In the genomic region with DNA sequence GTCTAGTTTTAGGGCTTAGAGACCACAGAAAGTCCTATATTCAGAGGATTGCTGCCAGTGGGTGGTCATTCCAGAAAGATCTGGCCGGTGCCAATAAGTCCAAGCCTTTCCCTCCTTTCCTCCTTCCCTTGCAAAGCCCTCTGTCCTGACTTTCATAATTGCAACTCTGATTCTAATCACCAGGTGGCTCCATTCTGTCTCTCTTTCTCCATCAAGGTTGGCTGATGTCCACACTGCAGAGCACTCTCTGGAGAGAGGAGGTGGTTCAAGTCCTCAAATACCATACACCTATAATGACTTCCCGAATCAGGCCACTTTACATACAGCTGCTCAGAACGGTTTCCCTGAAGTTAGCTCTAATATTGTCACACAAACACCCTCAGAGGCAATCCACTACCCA, we compare ENCODE assay signal across 8 cellular contexts. TPM values are rescaled to one million over a fixed set of nuclear protein-coding genes. Genes with fewer than 3 reads are reported as not detected.
A peak's percentile ranks its signal among the peaks of the same experiment; 100 is the strongest.
DNase-seq lines count a peak whose midpoint lies in the region; ATAC-seq, FAIRE-seq and TF ChIP-seq lines count a peak whose summit lies in the region.

No MANE protein-coding gene starts in this region.

- H2AFZ ChIP-seq in Karpas-422 (ENCODE audit: low read length) (no peak overlapping the region), SK-N-SH (ENCODE audit: low read depth) (no peak overlapping the region), HepG2 (ENCODE audit: low read length) (no peak overlapping the region)

- peak; percentile 62 for TF ChIP-seq RAD21 in SK-N-SH (IDR thresholded peaks at IDR 0.05; ENCODE audit: low read length)
- no peak for TF ChIP-seq RAD21 in HepG2 (CRISPR knock-in tag; IDR thresholded peaks at IDR 0.05)

- WGBS in SK-N-SH (ENCODE audit: low lambda C conversion rate) = 21% methylated on average over 3 of the region's 3 CpGs
- 4% methylated on average over 3 of the region's 3 CpGs for WGBS in HepG2 (ENCODE audit: low lambda C conversion rate)

- H3K4me3 Mint-ChIP-seq in immature natural killer cell (no peak overlapping the region), mesothelial cell of epicardium (no peak overlapping the region)

- FAIRE-seq in G401.6 (lab: Jason Lieb, UNC) = peak; percentile 54
- FAIRE-seq in HepG2 (lab: Jason Lieb, UNC) = peak; percentile 76

- H3K79me2 ChIP-seq in Karpas-422 (ENCODE audit: low read length) (no peaks in the 10 kb centered on the region), SK-N-SH (ENCODE audit: insufficient read depth) (no peaks in the 10 kb centered on the region), HepG2 (ENCODE audit: insufficient read depth, low read length) (no peaks in the 10 kb centered on the region)

- no peaks in the 10 kb centered on the region for H3K4me1 Mint-ChIP-seq in immature natural killer cell
- no peaks in the 10 kb centered on the region for H3K4me1 Mint-ChIP-seq in mesothelial cell of epicardium

- TF ChIP-seq EP300 in SK-N-SH (IDR thresholded peaks at IDR 0.05; ENCODE audit: borderline replicate concordance in 1 of 2, low read depth in 1 of 2, low read length in 1 of 2) = no peak
- no peak for TF ChIP-seq EP300 in HepG2 (IDR thresholded peaks at IDR 0.05; ENCODE audit: low read depth in 2 of 2, low read length in 2 of 2)
- TF ChIP-seq EP300 in HepG2 (CRISPR knock-in tag; IDR thresholded peaks at IDR 0.05; ENCODE audit: borderline replicate concordance) = no peak

- DNase-seq in Karpas-422 = peak; percentile 63
- DNase-seq in SK-N-SH = peak; percentile 38
- peak; percentile 10 for DNase-seq in HepG2 (ENCODE audit: low spot score)
- DNase-seq in immature natural killer cell = no peak
- DNase-seq in stimulated activated CD4-positive, alpha-beta T cell treated with anti-CD3 and anti-CD28 coated beads, Interleukin-15, amount 100 ng/mL, for 24 hours = no peak
- DNase-seq in mesothelial cell of epicardium (ENCODE audit: low spot score in 2 of 2, unreplicated experiment in 2 of 2) = no peak

- H3K27me3 ChIP-seq in Karpas-422 (ENCODE audit: low read length) (no peaks in the 10 kb centered on the region), SK-N-SH (ENCODE audit: insufficient read depth) (no peaks in the 10 kb centered on the region; the same call in 1 of the 2 replicates), HepG2 (ENCODE audit: control insufficient read depth in 1 of 2, insufficient read depth in 2 of 2, low read length in 2 of 2) (no peaks in the 10 kb centered on the region)

- H3K9me3 Mint-ChIP-seq in immature natural killer cell (no peaks in the 10 kb centered on the region), mesothelial cell of epicardium (peaks cover 31% of the 10 kb centered on the region)

- H3K4me2 ChIP-seq in Karpas-422 (ENCODE audit: low read depth, low read length, poor library complexity, severe bottlenecking) (no peak overlapping the region), SK-N-SH (no peak overlapping the region), HepG2 (ENCODE audit: low read depth, low read length) (no peak overlapping the region)

- 0 out of 2 replicates have a peak, but pooled peaks cover 2% of the 10 kb centered on the region for H3K4me1 ChIP-seq in Karpas-422 (ENCODE audit: low read length)
- H3K4me1 ChIP-seq in SK-N-SH (ENCODE audit: control insufficient read depth in 1 of 2, insufficient read depth in 2 of 2, low read depth in 1 of 2, low read length in 1 of 2) = no peaks in the 10 kb centered on the region
- no peaks in the 10 kb centered on the region for H3K4me1 ChIP-seq in HepG2 (ENCODE audit: insufficient read depth, low read length)

- no TSS peak for BruUV-seq in HepG2 (replicated peaks; lab: Mats Ljungman, UMichigan)

- CTCF ChIA-PET in SK-N-SH (lab: Yijun Ruan, JAX) (interaction anchor here (0.7 to 1.3 kb wide), 6 partner anchors 15 to 155 kb away, joined by 3 read pairs; a partner anchor contains a TSS), HepG2 (lab: Yijun Ruan, JAX; ENCODE audit: low intra/inter-chr PET ratio, low total read pairs) (interaction anchor here (0.6 kb wide), 1 partner anchor 1714 kb away, joined by 3 read pairs; no protein-coding TSS in a partner anchor)

- no peaks in the 10 kb centered on the region for H3K36me3 ChIP-seq in Karpas-422 (ENCODE audit: insufficient read depth, low read length)
- H3K36me3 ChIP-seq in SK-N-SH (replicated peaks in 1 of 2; ENCODE audit: control insufficient read depth in 1 of 2, insufficient read depth in 2 of 2, low read length in 1 of 2) = no peaks in the 10 kb centered on the region
- H3K36me3 ChIP-seq in HepG2 (replicated peaks in 1 of 2; ENCODE audit: control insufficient read depth in 1 of 2, insufficient read depth in 2 of 2, low read length in 2 of 2) = no peaks in the 10 kb centered on the region

- H3K36me3 Mint-ChIP-seq in immature natural killer cell (peaks cover 0 to 11% (median 2%) of the 10 kb centered on the region in 3 donors), mesothelial cell of epicardium (peaks cover 26% of the 10 kb centered on the region)

- H3K27me3 Mint-ChIP-seq in immature natural killer cell (ENCODE audit: low read depth in 3 of 3) = peaks cover 0 to 2% (median 0%) of the 10 kb centered on the region in 3 donors
- H3K27me3 Mint-ChIP-seq in mesothelial cell of epicardium (ENCODE audit: low read depth) = no peaks in the 10 kb centered on the region

- H3K9me3 ChIP-seq in Karpas-422 (ENCODE audit: low read length) (no peaks in the 10 kb centered on the region), SK-N-SH (no peaks in the 10 kb centered on the region), HepG2 (ENCODE audit: low read length) (no peaks in the 10 kb centered on the region)

- H3K4me3 ChIP-seq in Karpas-422 (ENCODE audit: low read length) (no peak overlapping the region), SK-N-SH (ENCODE audit: low read depth in 2 of 2, low read length in 1 of 2) (no peak overlapping the region), HepG2 (replicated peaks in 1 of 3; ENCODE audit: insufficient read depth in 1 of 3, low read depth in 2 of 3, low read length in 3 of 3) (no peak overlapping the region)

- peak; percentile 80 for ATAC-seq in HepG2
- ATAC-seq in GM19452 (IDR thresholded peaks at IDR 0.05; ENCODE audit: unreplicated experiment) = no peak

- POLR2A ChIA-PET in SK-N-SH (lab: Yijun Ruan, JAX) (no interaction called here), HepG2 (lab: Yijun Ruan, JAX) (no interaction called here)

- intact Hi-C loops in HepG2 (cut with micrococcal nuclease; ENCODE audit: unreplicated experiment) = no loop called here

- H3F3A ChIP-seq in SK-N-SH (replicated peaks; ENCODE audit: insufficient read depth) = no peaks in the 10 kb centered on the region

- no peak overlapping the region for H3K27ac Mint-ChIP-seq in immature natural killer cell
- no peak overlapping the region for H3K27ac Mint-ChIP-seq in mesothelial cell of epicardium

- TF ChIP-seq POLR2A in HepG2 (IDR thresholded peaks at IDR 0.05; ENCODE audit: insufficient read depth in 1 of 2, low read depth in 2 of 2, low read length in 2 of 2) = no peak

- H4K20me1 ChIP-seq in Karpas-422 (ENCODE audit: insufficient read depth, low read depth, low read length) (no peaks in the 10 kb centered on the region), SK-N-SH (ENCODE audit: insufficient read depth) (no peaks in the 10 kb centered on the region), HepG2 (ENCODE audit: insufficient read depth, low read length) (no peaks in the 10 kb centered on the region)

- in situ Hi-C loops in HepG2 (cut with HindIII; ENCODE audit: extremely low pct_ligation_motif_present, low pct_unique_long_range_greater_than_20kb) = no loop called here

- H3K27ac ChIP-seq in Karpas-422 (ENCODE audit: low read length) = no peak overlapping the region
- no peak overlapping the region for H3K27ac ChIP-seq in SK-N-SH (ENCODE audit: low read depth in 2 of 2, low read length in 1 of 2)
- no peak overlapping the region for H3K27ac ChIP-seq in HepG2 (ENCODE audit: extremely low read length, insufficient read depth, low read length)

- H3K9me2 ChIP-seq in Karpas-422 (replicated peaks; ENCODE audit: insufficient read depth, low read length) (no peaks in the 10 kb centered on the region), SK-N-SH (no peaks in the 10 kb centered on the region)

- peak; percentile 53 for TF ChIP-seq CTCF in SK-N-SH (IDR thresholded peaks at IDR 0.05)
- TF ChIP-seq CTCF in HepG2 (CRISPR knock-in tag; IDR thresholded peaks at IDR 0.05) = peak; percentile 46
- TF ChIP-seq CTCF in mesothelial cell of epicardium (IDR thresholded peaks at IDR 0.05; ENCODE audit: unreplicated experiment) = no peak

- H3K9ac ChIP-seq in Karpas-422 (ENCODE audit: low read length) = no peak overlapping the region
- H3K9ac ChIP-seq in SK-N-SH = no peak overlapping the region
- H3K9ac ChIP-seq in HepG2 (ENCODE audit: insufficient read depth, low read depth, low read length) = no peak overlapping the region

RNA-seq across cellular contexts. Expression of a gene that starts 22.4 kb away (rescaled TPM):
- total RNA-seq in Karpas-422 (2014; rRNA removed; shearing (Covaris generic); ENCODE audit: low replicate concordance) = 0.94 and 5.9 TPM in 2 replicates
- polyA plus RNA-seq in SK-N-SH (2012; rRNA removed) (3.7 and 3.8 TPM in 2 replicates), HepG2 (2011; rRNA removed) (not detected in 2 replicates), immature natural killer cell (1 to 10 TPM in 2 of 3 donors, under 1 TPM in 1; 0.50 to 2.9 (median 1.2) TPM)
- 2.4 and 2.7 TPM in 2 replicates for polyA plus RNA-seq in SK-N-SH (2012; cell fraction: cytosol; rRNA removed)
- 11.3 and 17.8 TPM in 2 replicates for polyA plus RNA-seq in SK-N-SH (2012; cell fraction: nucleus; rRNA removed)
- total RNA-seq in HepG2 (2016; rRNA removed; fragmentation: Illumina TruSeq; extraction: Trizol) (not detected in 2 replicates), mesothelial cell of epicardium (29.0 to 30.8 TPM (median 29.4 TPM) in 3 replicates)
- total RNA-seq in HepG2 (2016; cell fraction: cytosol; rRNA removed; fragmentation: Illumina TruSeq; extraction: Trizol; ENCODE audit: low read depth) = not detected in 2 replicates
- total RNA-seq in HepG2 (2016; cell fraction: insoluble cytoplasmic fraction; rRNA removed; fragmentation: Illumina TruSeq; extraction: Trizol) = not detected in 2 replicates
- total RNA-seq in HepG2 (2016; cell fraction: membrane; rRNA removed; fragmentation: Illumina TruSeq; extraction: Trizol) = not detected in 2 replicates
- not detected in 2 replicates for total RNA-seq in HepG2 (2016; cell fraction: nucleus; rRNA removed; fragmentation: Illumina TruSeq; extraction: Trizol)
- not detected in 2 replicates for polyA plus RNA-seq in HepG2 (2011; cell fraction: cytosol; rRNA removed)
- not detected in 2 replicates for polyA plus RNA-seq in HepG2 (2011; cell fraction: nucleus; rRNA removed)
- not detected in 2 replicates for polyA plus RNA-seq in HepG2 (2012)
- polyA plus RNA-seq in HepG2 (2016; cell fraction: cytosol; fragmentation: Illumina TruSeq; extraction: Trizol; ENCODE audit: low read depth) = not detected in 2 replicates
- polyA plus RNA-seq in HepG2 (2016; cell fraction: insoluble cytoplasmic fraction; fragmentation: Illumina TruSeq; extraction: Trizol; ENCODE audit: low read depth) = not detected in 2 replicates
- not detected in 2 replicates for polyA plus RNA-seq in HepG2 (2016; cell fraction: membrane; fragmentation: Illumina TruSeq; extraction: Trizol; ENCODE audit: low read depth)
- polyA plus RNA-seq in HepG2 (2016; cell fraction: nucleus; fragmentation: Illumina TruSeq; extraction: Trizol; ENCODE audit: insufficient read depth, low read depth) = not detected in 2 replicates
- not detected in 2 replicates for polyA minus RNA-seq in HepG2 (2011; rRNA and poly(A)+ RNA removed; ENCODE audit: low replicate concordance)
- polyA minus RNA-seq in HepG2 (2011; cell fraction: cytosol; rRNA and poly(A)+ RNA removed) = not detected in 2 replicates
- not detected in 2 replicates for polyA minus RNA-seq in HepG2 (2011; cell fraction: nucleus; rRNA and poly(A)+ RNA removed)

RNA-seq across cellular contexts. Expression of a gene that starts 54.9 kb away (rescaled TPM):
- 34.8 and 55.4 TPM in 2 replicates for total RNA-seq in Karpas-422 (2014; rRNA removed; shearing (Covaris generic); ENCODE audit: low replicate concordance)
- polyA plus RNA-seq in SK-N-SH (2012; rRNA removed) = 32.5 and 44.9 TPM in 2 replicates
- 56.7 and 75.5 TPM in 2 replicates for polyA plus RNA-seq in SK-N-SH (2012; cell fraction: cytosol; rRNA removed)
- 10.4 and 21.6 TPM in 2 replicates for polyA plus RNA-seq in SK-N-SH (2012; cell fraction: nucleus; rRNA removed)
- total RNA-seq in HepG2 (2016; rRNA removed; fragmentation: Illumina TruSeq; extraction: Trizol) = 56.9 and 80.1 TPM in 2 replicates
- total RNA-seq in HepG2 (2016; cell fraction: cytosol; rRNA removed; fragmentation: Illumina TruSeq; extraction: Trizol; ENCODE audit: low read depth) = 3.0 and 3.8 TPM in 2 replicates
- 56.7 and 80.8 TPM in 2 replicates for total RNA-seq in HepG2 (2016; cell fraction: insoluble cytoplasmic fraction; rRNA removed; fragmentation: Illumina TruSeq; extraction: Trizol)
- 8.9 and 11.3 TPM in 2 replicates for total RNA-seq in HepG2 (2016; cell fraction: membrane; rRNA removed; fragmentation: Illumina TruSeq; extraction: Trizol)
- total RNA-seq in HepG2 (2016; cell fraction: nucleus; rRNA removed; fragmentation: Illumina TruSeq; extraction: Trizol) = 24.4 and 25.9 TPM in 2 replicates
- polyA plus RNA-seq in HepG2 (2011; rRNA removed) = 19.8 and 23.8 TPM in 2 replicates
- polyA plus RNA-seq in HepG2 (2011; cell fraction: cytosol; rRNA removed) = 10.8 and 18.5 TPM in 2 replicates
- polyA plus RNA-seq in HepG2 (2011; cell fraction: nucleus; rRNA removed) = 2.8 and 6.0 TPM in 2 replicates
- 37.5 and 38.7 TPM in 2 replicates for polyA plus RNA-seq in HepG2 (2012)
- 2.6 and 3.2 TPM in 2 replicates for polyA plus RNA-seq in HepG2 (2016; cell fraction: cytosol; fragmentation: Illumina TruSeq; extraction: Trizol; ENCODE audit: low read depth)
- polyA plus RNA-seq in HepG2 (2016; cell fraction: insoluble cytoplasmic fraction; fragmentation: Illumina TruSeq; extraction: Trizol; ENCODE audit: low read depth) = 87.9 and 95.7 TPM in 2 replicates
- 9.3 and 9.8 TPM in 2 replicates for polyA plus RNA-seq in HepG2 (2016; cell fraction: membrane; fragmentation: Illumina TruSeq; extraction: Trizol; ENCODE audit: low read depth)
- polyA plus RNA-seq in HepG2 (2016; cell fraction: nucleus; fragmentation: Illumina TruSeq; extraction: Trizol; ENCODE audit: insufficient read depth, low read depth) = 36.4 and 38.0 TPM in 2 replicates
- 7.4 and 22.0 TPM in 2 replicates for polyA minus RNA-seq in HepG2 (2011; rRNA and poly(A)+ RNA removed; ENCODE audit: low replicate concordance)
- polyA minus RNA-seq in HepG2 (2011; cell fraction: cytosol; rRNA and poly(A)+ RNA removed) = 12.0 and 13.7 TPM in 2 replicates
- 8.5 and 10.1 TPM in 2 replicates for polyA minus RNA-seq in HepG2 (2011; cell fraction: nucleus; rRNA and poly(A)+ RNA removed)
- 100 to 1,000 TPM in 2 of 3 donors, 10 to 100 TPM in 1; 80.6 to 188 (median 120) TPM for polyA plus RNA-seq in immature natural killer cell
- 60.8 to 63.0 TPM (median 61.6 TPM) in 3 replicates for total RNA-seq in mesothelial cell of epicardium

RNA-seq across cellular contexts. Expression of a gene that starts 55.2 kb away (rescaled TPM):
- 25.8 and 30.1 TPM in 2 replicates for total RNA-seq in Karpas-422 (2014; rRNA removed; shearing (Covaris generic); ENCODE audit: low replicate concordance)
- polyA plus RNA-seq in SK-N-SH (2012; rRNA removed) (20.4 and 29.5 TPM in 2 replicates), HepG2 (2011; rRNA removed) (27.0 and 31.4 TPM in 2 replicates), immature natural killer cell (10 to 100 TPM; 19.3 to 23.6 (median 22.7) TPM)
- 20.5 and 21.6 TPM in 2 replicates for polyA plus RNA-seq in SK-N-SH (2012; cell fraction: cytosol; rRNA removed)
- 25.4 and 52.5 TPM in 2 replicates for polyA plus RNA-seq in SK-N-SH (2012; cell fraction: nucleus; rRNA removed)
- total RNA-seq in HepG2 (2016; rRNA removed; fragmentation: Illumina TruSeq; extraction: Trizol) (33.3 and 59.3 TPM in 2 replicates), mesothelial cell of epicardium (23.8 to 25.0 TPM (median 24.2 TPM) in 3 replicates)
- 9.1 and 9.3 TPM in 2 replicates for total RNA-seq in HepG2 (2016; cell fraction: cytosol; rRNA removed; fragmentation: Illumina TruSeq; extraction: Trizol; ENCODE audit: low read depth)
- total RNA-seq in HepG2 (2016; cell fraction: insoluble cytoplasmic fraction; rRNA removed; fragmentation: Illumina TruSeq; extraction: Trizol) = 33.2 and 57.0 TPM in 2 replicates
- 13.0 and 15.3 TPM in 2 replicates for total RNA-seq in HepG2 (2016; cell fraction: membrane; rRNA removed; fragmentation: Illumina TruSeq; extraction: Trizol)
- total RNA-seq in HepG2 (2016; cell fraction: nucleus; rRNA removed; fragmentation: Illumina TruSeq; extraction: Trizol) = 55.2 and 67.1 TPM in 2 replicates
- 15.0 and 16.0 TPM in 2 replicates for polyA plus RNA-seq in HepG2 (2011; cell fraction: cytosol; rRNA removed)
- 28.5 and 38.2 TPM in 2 replicates for polyA plus RNA-seq in HepG2 (2011; cell fraction: nucleus; rRNA removed)
- 19.5 and 19.7 TPM in 2 replicates for polyA plus RNA-seq in HepG2 (2012)
- polyA plus RNA-seq in HepG2 (2016; cell fraction: cytosol; fragmentation: Illumina TruSeq; extraction: Trizol; ENCODE audit: low read depth) = 8.1 and 8.2 TPM in 2 replicates
- 26.3 and 34.0 TPM in 2 replicates for polyA plus RNA-seq in HepG2 (2016; cell fraction: insoluble cytoplasmic fraction; fragmentation: Illumina TruSeq; extraction: Trizol; ENCODE audit: low read depth)
- 8.0 and 10.5 TPM in 2 replicates for polyA plus RNA-seq in HepG2 (2016; cell fraction: membrane; fragmentation: Illumina TruSeq; extraction: Trizol; ENCODE audit: low read depth)
- polyA plus RNA-seq in HepG2 (2016; cell fraction: nucleus; fragmentation: Illumina TruSeq; extraction: Trizol; ENCODE audit: insufficient read depth, low read depth) = 108 and 116 TPM in 2 replicates
- polyA minus RNA-seq in HepG2 (2011; rRNA and poly(A)+ RNA removed; ENCODE audit: low replicate concordance) = 9.4 and 59.3 TPM in 2 replicates
- 3.4 and 6.9 TPM in 2 replicates for polyA minus RNA-seq in HepG2 (2011; cell fraction: cytosol; rRNA and poly(A)+ RNA removed)
- polyA minus RNA-seq in HepG2 (2011; cell fraction: nucleus; rRNA and poly(A)+ RNA removed) = 12.1 and 12.5 TPM in 2 replicates

Comparison
In these comparisons a context has a peak if more than half of its experiments do, and no peak if none do; other contexts are left out.
1. DNase-seq: peak in Karpas-422 (single experiment), SK-N-SH (single experiment) and HepG2 (single experiment); none in immature natural killer cell (0 of 3), stimulated activated CD4-positive, alpha-beta T cell treated with anti-CD3 and anti-CD28 coated beads, Interleukin-15, amount 100 ng/mL, for 24 hours (single experiment) and mesothelial cell of epicardium (0 of 2).